Comparison of ENCODE assay signal across 16 cellular contexts in genomic region chr11:107561688-107562087, GRCh38. TPM values are rescaled to one million over a fixed set of nuclear protein-coding genes. Genes with fewer than 3 reads are reported as not detected.
DNase-seq lines count a peak whose midpoint lies in the region; ATAC-seq and TF ChIP-seq lines count a peak whose summit lies in the region.
"Had no signal": no experiment of that assay in that cellular context is flagged by ENCODE, and none has a peak within 500 bp of the region (broad histone marks: within the 10 kb centered on the region; RNA-seq: fewer than 3 reads in every experiment).

No MANE protein-coding gene starts in this region.

- H3K4me1 Mint-ChIP-seq in activated CD4-positive, alpha-beta memory T cell treated with anti-CD3 and anti-CD28 coated beads for 36 hours (ENCODE audit: low read depth) = peaks cover 42% of the 10 kb centered on the region
- H3K4me1 Mint-ChIP-seq in activated CD4-positive, alpha-beta memory T cell treated with anti-CD3 and anti-CD28 coated beads, Interleukin-2, amount 10 ng/mL, durations not matched to agents 7 days and 5 days = peaks cover 46% of the 10 kb centered on the region

- CTCF ChIA-PET in activated CD4-positive, alpha-beta memory T cell treated with anti-CD3 and anti-CD28 coated beads for 36 hours (lab: Charles Lee) = interaction anchor here (4.6 to 7.4 kb wide), 2 partner anchors 12 to 127 kb away, joined by 48 to 77 read pairs; no protein-coding TSS in a partner anchor
- CTCF ChIA-PET in activated CD4-positive, alpha-beta memory T cell treated with anti-CD3 and anti-CD28 coated beads, Interleukin-2, amount 10 ng/mL, durations not matched to agents 7 days and 5 days (lab: Charles Lee) = interaction anchor here (0.9 to 6.2 kb wide), 4 partner anchors 10 to 127 kb away, joined by 3 to 58 read pairs (median 10); no protein-coding TSS in a partner anchor

- no peaks in the 10 kb centered on the region for H3K9me3 Mint-ChIP-seq in activated CD4-positive, alpha-beta memory T cell treated with anti-CD3 and anti-CD28 coated beads for 36 hours
- H3K9me3 Mint-ChIP-seq in activated CD4-positive, alpha-beta memory T cell treated with anti-CD3 and anti-CD28 coated beads, Interleukin-2, amount 10 ng/mL, durations not matched to agents 7 days and 5 days = no peaks in the 10 kb centered on the region
- H3K9me3 Mint-ChIP-seq: naive thymus-derived CD4-positive, alpha-beta T cell had no signal

- H3K79me1 ChIP-seq in trophoblast cell (ENCODE audit: low read length) = peaks cover 4% of the 10 kb centered on the region

- H4K12ac ChIP-seq in trophoblast cell (ENCODE audit: low read depth, low read length) = no peak overlapping the region

- no peak overlapping the region for H3K9ac ChIP-seq in trophoblast cell (ENCODE audit: low read length)

- no peak overlapping the region for H4K8ac ChIP-seq in trophoblast cell (ENCODE audit: low read depth, low read length)

- no peak overlapping the region for H3K4me3 Mint-ChIP-seq in activated CD4-positive, alpha-beta memory T cell treated with anti-CD3 and anti-CD28 coated beads for 36 hours
- no peak overlapping the region for H3K4me3 Mint-ChIP-seq in activated CD4-positive, alpha-beta memory T cell treated with anti-CD3 and anti-CD28 coated beads, Interleukin-2, amount 10 ng/mL, durations not matched to agents 7 days and 5 days
- H3K4me3 Mint-ChIP-seq: naive thymus-derived CD4-positive, alpha-beta T cell had no signal

- DNase-seq in activated CD4-positive, alpha-beta memory T cell treated with anti-CD3 and anti-CD28 coated beads for 36 hours = no peak
- no peak for DNase-seq in activated CD4-positive, alpha-beta memory T cell treated with anti-CD3 and anti-CD28 coated beads, Interleukin-2, amount 10 ng/mL, durations not matched to agents 7 days and 5 days
- DNase-seq in M059J (ENCODE audit: low read depth) (peak; percentile 86), brain microvascular endothelial cell (peak; percentile 59), trophoblast cell (peak; percentile 82 to 84), SHP77 treated with DMSO at 0.1 percent for 48 hours (lab: John Stamatoyannopoulos, UW) (no peak), SHP77 (lab: John Stamatoyannopoulos, UW) (no peak)
- DNase-seq: activated T-cell treated with anti-CD3 and anti-CD28 coated beads, Interleukin-2, amount 50 U/mL, for 48 hours; DMS79 treated with DMSO at 0.1 percent for 48 hours; glutamatergic neuron; KG1; left cardiac atrium; naive thymus-derived CD4-positive, alpha-beta T cell; thyroid gland had no signal

- no peak overlapping the region for H2AK5ac ChIP-seq in trophoblast cell (ENCODE audit: low read length)

- H3K27ac ChIP-seq in brain microvascular endothelial cell = peak overlapping the region; percentile 70
- no peak overlapping the region for H3K27ac ChIP-seq in trophoblast cell (ENCODE audit: low read depth, low read length)
- H3K27ac ChIP-seq: thyroid gland had no signal

- H3K23ac ChIP-seq in trophoblast cell (ENCODE audit: low read length) = no peak overlapping the region

- no peak overlapping the region for H2AFZ ChIP-seq in trophoblast cell (ENCODE audit: insufficient read depth, low read length, poor library complexity)

- H3K4me1 ChIP-seq in trophoblast cell (ENCODE audit: control insufficient read depth in 1 of 2, insufficient read depth in 2 of 2, low read length in 2 of 2) = peaks cover 0 to 6% of the 10 kb centered on the region in 2 experiments

- no peaks in the 10 kb centered on the region for H3K27me3 Mint-ChIP-seq in activated CD4-positive, alpha-beta memory T cell treated with anti-CD3 and anti-CD28 coated beads for 36 hours
- H3K27me3 Mint-ChIP-seq in activated CD4-positive, alpha-beta memory T cell treated with anti-CD3 and anti-CD28 coated beads, Interleukin-2, amount 10 ng/mL, durations not matched to agents 7 days and 5 days = no peaks in the 10 kb centered on the region
- H3K27me3 Mint-ChIP-seq: naive thymus-derived CD4-positive, alpha-beta T cell had no signal

- H3K14ac ChIP-seq in trophoblast cell (ENCODE audit: low read length) = no peak overlapping the region

- no peak overlapping the region for H2BK5ac ChIP-seq in trophoblast cell (ENCODE audit: low read depth, low read length, poor library complexity)

- intact Hi-C loops in activated CD4-positive, alpha-beta memory T cell treated with anti-CD3 and anti-CD28 coated beads for 36 hours (cut with micrococcal nuclease) = loop anchor here (2.0 to 10.0 kb wide), 4 partner anchors 13 to 1103 kb away; partner anchors contain the start of genes ATM, CUL5, DDX10 and NPAT

- no peak overlapping the region for H4K91ac ChIP-seq in trophoblast cell (ENCODE audit: low read depth, low read length)

- no peaks in the 10 kb centered on the region for H3K79me2 ChIP-seq in trophoblast cell (ENCODE audit: control insufficient read depth, insufficient read depth, low read length, poor library complexity)

- no peak overlapping the region for H3K18ac ChIP-seq in trophoblast cell (ENCODE audit: low read length)

- peaks cover 12% of the 10 kb centered on the region for H3K36me3 Mint-ChIP-seq in activated CD4-positive, alpha-beta memory T cell treated with anti-CD3 and anti-CD28 coated beads for 36 hours
- H3K36me3 Mint-ChIP-seq in activated CD4-positive, alpha-beta memory T cell treated with anti-CD3 and anti-CD28 coated beads, Interleukin-2, amount 10 ng/mL, durations not matched to agents 7 days and 5 days (ENCODE audit: low read depth) = peaks cover 4% of the 10 kb centered on the region

- no peak overlapping the region for H3K4me2 ChIP-seq in trophoblast cell (ENCODE audit: low read length)

- no peaks in the 10 kb centered on the region for H3K27me3 ChIP-seq in brain microvascular endothelial cell (replicated peaks)
- no peaks in the 10 kb centered on the region for H3K27me3 ChIP-seq in trophoblast cell (ENCODE audit: insufficient read depth, low read length)
- H3K27me3 ChIP-seq: thyroid gland had no signal

- ATAC-seq in HG03442 (IDR thresholded peaks at IDR 0.05; ENCODE audit: unreplicated experiment) = no peak
- ATAC-seq: left cardiac atrium; naive thymus-derived CD4-positive, alpha-beta T cell; sciatic nerve had no signal

- POLR2A ChIA-PET in activated CD4-positive, alpha-beta memory T cell treated with anti-CD3 and anti-CD28 coated beads for 36 hours (lab: Charles Lee) = no interaction called here
- POLR2A ChIA-PET in activated CD4-positive, alpha-beta memory T cell treated with anti-CD3 and anti-CD28 coated beads, Interleukin-2, amount 10 ng/mL, durations not matched to agents 7 days and 5 days (lab: Charles Lee) = no interaction called here

- no peak overlapping the region for H3K4me3 ChIP-seq in brain microvascular endothelial cell (ENCODE audit: low read depth, low read length)
- H3K4me3 ChIP-seq in trophoblast cell (ENCODE audit: low read depth, low read length) = no peak overlapping the region
- H3K4me3 ChIP-seq: thyroid gland had no signal

- in situ Hi-C loops in brain microvascular endothelial cell (cut with HindIII; ENCODE audit: low pct_ligation_motif_present, low sequenced_read_pairs) = loop anchor here (25.0 kb wide), 1 partner anchor 126 kb away; no protein-coding TSS in a partner anchor

- H2BK120ac ChIP-seq in trophoblast cell (ENCODE audit: insufficient read depth, low read length, poor library complexity) = no peak overlapping the region

- no peaks in the 10 kb centered on the region for H3K9me3 ChIP-seq in trophoblast cell (ENCODE audit: insufficient read depth, low read depth, low read length)
- H3K9me3 ChIP-seq: thyroid gland had no signal

- H3K27ac Mint-ChIP-seq in activated CD4-positive, alpha-beta memory T cell treated with anti-CD3 and anti-CD28 coated beads for 36 hours = peak overlapping the region; percentile 57
- no peak overlapping the region for H3K27ac Mint-ChIP-seq in activated CD4-positive, alpha-beta memory T cell treated with anti-CD3 and anti-CD28 coated beads, Interleukin-2, amount 10 ng/mL, durations not matched to agents 7 days and 5 days

- H3K4ac ChIP-seq in trophoblast cell (ENCODE audit: low read depth, low read length) = no peak overlapping the region

- H3K36me3 ChIP-seq in brain microvascular endothelial cell (replicated peaks) = no peaks in the 10 kb centered on the region
- H3K36me3 ChIP-seq in trophoblast cell (ENCODE audit: control insufficient read depth in 1 of 2, insufficient read depth in 2 of 2, low read length in 2 of 2) = peaks cover 0 to 2% of the 10 kb centered on the region in 2 experiments

- TF ChIP-seq CTCF in brain microvascular endothelial cell (IDR thresholded peaks at IDR 0.05; ENCODE audit: low read depth, low read length, missing control alignments) = no peak

- no peak overlapping the region for H2BK12ac ChIP-seq in trophoblast cell (ENCODE audit: low read length)

RNA-seq across cellular contexts. Expression of gene ALKBH8, which starts 3.8 kb away (rescaled TPM):
- total RNA-seq in activated CD4-positive, alpha-beta memory T cell treated with anti-CD3 and anti-CD28 coated beads for 36 hours = 10 to 100 TPM in 1 of 2 experiments, 1 to 10 TPM in 1; 9.3 to 11.2 TPM
- total RNA-seq in activated CD4-positive, alpha-beta memory T cell treated with anti-CD3 and anti-CD28 coated beads, Interleukin-2, amount 10 ng/mL, durations not matched to agents 7 days and 5 days = 1 to 10 TPM; 7.7 to 8.4 TPM
- 10.0 and 11.1 TPM in 2 replicates for total RNA-seq in M059J (2014; rRNA removed; shearing (Covaris generic))
- 2.9 and 3.2 TPM in 2 replicates for polyA plus RNA-seq in trophoblast cell (2013)

RNA-seq across cellular contexts. Expression of gene ELMOD1, which starts 29.3 kb away (rescaled TPM):
- total RNA-seq in activated CD4-positive, alpha-beta memory T cell treated with anti-CD3 and anti-CD28 coated beads for 36 hours = under 1 TPM in 1 of 2 experiments, not detected in 1; 0.12 TPM
- not detected for total RNA-seq in activated CD4-positive, alpha-beta memory T cell treated with anti-CD3 and anti-CD28 coated beads, Interleukin-2, amount 10 ng/mL, durations not matched to agents 7 days and 5 days
- 0.39 TPM in 1 of 2 replicates, not detected in the other for total RNA-seq in M059J (2014; rRNA removed; shearing (Covaris generic))
- polyA plus RNA-seq in trophoblast cell (2013) = 0.78 and 0.79 TPM in 2 replicates
- total RNA-seq: naive thymus-derived CD4-positive, alpha-beta T cell; thyroid gland had no signal
- polyA plus RNA-seq: naive thymus-derived CD4-positive, alpha-beta T cell had no signal

Comparison
In these comparisons a context has a peak if more than half of its experiments do, and no peak if none do; other contexts are left out.
1. DNase-seq: peak in M059J (single experiment), brain microvascular endothelial cell (single experiment) and trophoblast cell (2 of 2); none in activated CD4-positive, alpha-beta memory T cell treated with anti-CD3 and anti-CD28 coated beads for 36 hours (single experiment), activated CD4-positive, alpha-beta memory T cell treated with anti-CD3 and anti-CD28 coated beads, Interleukin-2, amount 10 ng/mL, durations not matched to agents 7 days and 5 days (single experiment), SHP77 treated with DMSO at 0.1 percent for 48 hours (single experiment) and SHP77 (0 of 2).